ENCODE assay signal across 9 cellular contexts in genomic region chr15:40694706-40695468, GRCh38. TPM values are rescaled to one million over a fixed set of nuclear protein-coding genes. Genes with fewer than 3 reads are reported as not detected.
DNase-seq lines count a peak whose midpoint lies in the region; ATAC-seq, FAIRE-seq and TF ChIP-seq lines count a peak whose summit lies in the region.
"Had no signal": no experiment of that assay in that cellular context is flagged by ENCODE, and none has a peak within 500 bp of the region (broad histone marks: within the 10 kb centered on the region; RNA-seq: fewer than 3 reads in every experiment).

Gene RAD51 (plus strand): TSS chr15:40695174. CDS start chr15:40698759, 3,585 bp downstream.

- no peak for TF ChIP-seq CTCF in keratinocyte (optimal IDR thresholded peaks at IDR 0.05 in 1 of 3, IDR thresholded peaks at IDR 0.05 in 1 of 3, conservative IDR thresholded peaks at IDR 0.05 in 1 of 3; ENCODE audit: extremely low read depth in 1 of 3, insufficient read depth in 2 of 3, low read length in 3 of 3)

- peak within 1 kb of the TSS; percentile 95 for H3K27ac ChIP-seq in keratinocyte (ENCODE audit: control insufficient read depth, insufficient read depth, low read length)

- ATAC-seq in HG03378 (IDR thresholded peaks at IDR 0.05; ENCODE audit: unreplicated experiment), result peak; percentile 74

- no peaks in the 10 kb centered on the region for H3K9me3 ChIP-seq in keratinocyte (ENCODE audit: control insufficient read depth, low read depth, low read length)

- FAIRE-seq in keratinocyte (lab: Jason Lieb, UNC), result no peak
- FAIRE-seq: colon had no signal

- H3K4me2 ChIP-seq in keratinocyte (ENCODE audit: control insufficient read depth, extremely low read depth, insufficient read depth, low read depth, low read length), result peak within 1 kb of the TSS; percentile 93

- H2AFZ ChIP-seq in keratinocyte (ENCODE audit: control insufficient read depth, low read length), result peak within 1 kb of the TSS; percentile 91

- H4K20me1 ChIP-seq in keratinocyte (ENCODE audit: control insufficient read depth, extremely low read depth, insufficient read depth, low read length), result no peaks in the 10 kb centered on the region

- peaks cover 0 to 3% of the 10 kb centered on the region in 2 experiments for H3K36me3 ChIP-seq in keratinocyte (ENCODE audit: control insufficient read depth in 2 of 2, extremely low read depth in 1 of 2, insufficient read depth in 2 of 2, low read length in 2 of 2)

- peak within 1 kb of the TSS; percentile 96 for H3K9ac ChIP-seq in keratinocyte (ENCODE audit: control insufficient read depth, extremely low read depth, insufficient read depth, low read length)

- H3K27me3 ChIP-seq in keratinocyte (ENCODE audit: control insufficient read depth, extremely low read depth, insufficient read depth, low read length), result no peaks in the 10 kb centered on the region

- peak; percentile 83 for TF ChIP-seq POLR2A in GM19099 (IDR thresholded peaks at IDR 0.05; ENCODE audit: extremely low read depth, insufficient read length, low read depth)

- DNase-seq in AML-193 (lab: John Stamatoyannopoulos, UW), result peak; percentile 95
- peak; percentile 90 for DNase-seq in NCI-H460 (ENCODE audit: extremely low read depth, low read depth)
- DNase-seq in activated CD4-positive, CD25-positive, alpha-beta regulatory T cell treated with anti-CD3 and anti-CD28 coated beads, Interleukin-2, amount 50 U/mL, for 72 hours, result peak; percentile 94
- peak; percentile 91 for DNase-seq in cerebellar cortex (ENCODE audit: low spot score)
- peak; percentile 68 for DNase-seq in keratinocyte (ENCODE audit: low read depth, low spot score)
- peak; percentile 87 to 94 (median 91) for DNase-seq in stimulated activated CD4-positive, alpha-beta T cell treated with anti-CD3 and anti-CD28 coated beads, Interleukin-12 subunit alpha, Interleukin-12 subunit beta, amount 100 ng/mL, for 48 hours (ENCODE audit: low read depth in 2 of 3, low spot score in 1 of 3)

- peaks cover 2% of the 10 kb centered on the region for H3K9me1 ChIP-seq in keratinocyte (ENCODE audit: control insufficient read depth, extremely low read depth, insufficient read depth, low read length)

- peak within 1 kb of the TSS; percentile 89 to 93 (median 92) for H3K4me3 ChIP-seq in keratinocyte (ENCODE audit: control insufficient read depth in 2 of 3, extremely low read depth in 1 of 3, insufficient read depth in 2 of 3, low read depth in 1 of 3, low read length in 3 of 3)

- H3K79me2 ChIP-seq in keratinocyte (ENCODE audit: control insufficient read depth, insufficient read depth, low read length), result peaks cover 25% of the 10 kb centered on the region

- dilution Hi-C loops in keratinocyte (cut with MboI; ENCODE audit: extremely low pct_ligation_motif_present, low sequenced_read_pairs), result no loop called here

- peaks cover 13% of the 10 kb centered on the region for H3K4me1 ChIP-seq in keratinocyte (ENCODE audit: control insufficient read depth, extremely low read depth, insufficient read depth, low read length)

RNA-seq across cellular contexts. Expression of gene RAD51, which starts in this region (rescaled TPM):
- total RNA-seq in NCI-H460 (2014; rRNA removed; shearing (Covaris generic)), result 4.3 and 7.1 TPM in 2 replicates
- polyA plus RNA-seq in NCI-H460 (2014; cell fraction: nucleus; rRNA removed), result 7.8 and 21.1 TPM in 2 replicates
- polyA plus RNA-seq in keratinocyte, result 2.0 to 7.4 TPM (median 6.9 TPM) in 3 replicates
- polyA plus RNA-seq in keratinocyte (2011; ENCODE audit: low read depth), result not detected
- polyA plus RNA-seq in keratinocyte (2011; cell fraction: cytosol; rRNA removed), result 2.8 and 3.4 TPM in 2 replicates
- polyA plus RNA-seq in keratinocyte (2011; cell fraction: nucleus; rRNA removed), result 2.3 and 3.6 TPM in 2 replicates
- polyA plus RNA-seq in keratinocyte (2012; ENCODE audit: low replicate concordance), result 0.66 and 8.4 TPM in 2 replicates
- 4.4 to 16.3 TPM (median 8.4 TPM) in 3 replicates for polyA minus RNA-seq in keratinocyte
- 2.3 TPM for polyA minus RNA-seq in keratinocyte (2011; cell fraction: cytosol; rRNA and poly(A)+ RNA removed)
- 1.4 and 1.9 TPM in 2 replicates for polyA minus RNA-seq in keratinocyte (2011; cell fraction: nucleus; rRNA and poly(A)+ RNA removed)

Comparison
In these comparisons a context has a peak if more than half of its experiments do, and no peak if none do; other contexts are left out.
1. Peak in every context shown above with its lines: DNase-seq, ATAC-seq, H3K4me3 ChIP-seq and H3K27ac ChIP-seq.